Comparison of ENCODE assay signal across 1 cellular context in genomic region chr5:141637693-141638419, GRCh38.
A peak's percentile ranks its signal among the peaks of the same experiment; 100 is the strongest.
TF ChIP-seq lines count a peak whose summit lies in the region.

No MANE protein-coding gene starts in this region.

TF ChIP-seq in H1, 55 proteins besides CTCF, POLR2A, EP300 and RAD21:
- TF ChIP-seq KDM4A (IDR thresholded peaks at IDR 0.05; ENCODE audit: low read depth, low read length, severe bottlenecking) (no peak), TEAD4 (IDR thresholded peaks at IDR 0.05; ENCODE audit: low read depth, low read length) (peak; percentile 88), ZNF274 (IDR thresholded peaks at IDR 0.05; ENCODE audit: borderline replicate concordance, extremely low read depth, low read length) (no peak), ATF2 (IDR thresholded peaks at IDR 0.05; ENCODE audit: low read length) (no peak), POU5F1 (IDR thresholded peaks at IDR 0.05; ENCODE audit: low read depth, low read length) (no peak), RFX5 (IDR thresholded peaks at IDR 0.05; ENCODE audit: borderline replicate concordance, low read depth, low read length) (no peak), E2F6 (IDR thresholded peaks at IDR 0.05) (peak; percentile 93), ASH2L (IDR thresholded peaks at IDR 0.05; ENCODE audit: low read length) (peak; percentile 26), SIN3A (conservative IDR thresholded peaks at IDR 0.05 in 1 of 2, IDR thresholded peaks at IDR 0.05 in 1 of 2; ENCODE audit: low read depth in 1 of 2, low read length in 2 of 2) (peak; percentile 99), SUZ12 (IDR thresholded peaks at IDR 0.05; ENCODE audit: low read length) (no peak), MAX (IDR thresholded peaks at IDR 0.05) (peak; percentile 94), POLR2AphosphoS5 (IDR thresholded peaks at IDR 0.05; ENCODE audit: low read depth, low read length) (peak; percentile 58; the same call in 1 of the 2 replicates), GABPA (IDR thresholded peaks at IDR 0.05; ENCODE audit: borderline replicate concordance, insufficient read depth, low read length) (no peak), YY1 (IDR thresholded peaks at IDR 0.05; ENCODE audit: low read depth, low read length) (0 out of 2 replicates have a peak, but pooled peaks have one; percentile 32), TCF12 (IDR thresholded peaks at IDR 0.05; ENCODE audit: low read depth, low read length) (peak; percentile 94), CHD7 (IDR thresholded peaks at IDR 0.05; ENCODE audit: insufficient replicate concordance, low read length) (no peak), CREB1 (IDR thresholded peaks at IDR 0.05) (peak; percentile 54), HDAC2 (IDR thresholded peaks at IDR 0.05; ENCODE audit: borderline replicate concordance in 1 of 2, low read depth in 2 of 2, low read length in 2 of 2) (peak in 1 of 2 experiments; percentile 68; a peak in 2 of 4 replicates), SP1 (IDR thresholded peaks at IDR 0.05; ENCODE audit: low read depth, low read length) (peak; percentile 86), SAP30 (IDR thresholded peaks at IDR 0.05; ENCODE audit: insufficient read depth, insufficient replicate concordance, low read length) (peak; percentile 98), SRF (IDR thresholded peaks at IDR 0.05; ENCODE audit: low read depth, low read length) (0 out of 2 replicates have a peak, but pooled peaks have one; percentile 27), MAFK (IDR thresholded peaks at IDR 0.05; ENCODE audit: low read depth, low read length) (no peak), CHD2 (IDR thresholded peaks at IDR 0.05; ENCODE audit: low read length) (peak; percentile 42; the same call in 1 of the 2 replicates), SIX5 (IDR thresholded peaks at IDR 0.05; ENCODE audit: low read depth, low read length) (no peak), TAF1 (IDR thresholded peaks at IDR 0.05; ENCODE audit: low read depth, low read length) (0 out of 2 replicates have a peak, but pooled peaks have one; percentile 38), RXRA (IDR thresholded peaks at IDR 0.05; ENCODE audit: insufficient read depth, low read depth, low read length) (no peak), NANOG (IDR thresholded peaks at IDR 0.05; ENCODE audit: insufficient read depth, low read depth, low read length, poor library complexity, severe bottlenecking) (no peak), RBBP5 (IDR thresholded peaks at IDR 0.05; ENCODE audit: borderline replicate concordance, low read depth, low read length) (peak; percentile 89; the same call in 1 of the 2 replicates), EGR1 (IDR thresholded peaks at IDR 0.05; ENCODE audit: borderline replicate concordance, low read depth, low read length) (no peak), EZH2 (IDR thresholded peaks at IDR 0.05; ENCODE audit: low read depth, low read length, severe bottlenecking) (no peak)
TF ChIP-seq in H1: peak in this region for 16.
